ENCODE assay signal across 8 cellular contexts in genomic region chr12:29665107-29665506, GRCh38.
"Had no signal": no experiment of that assay in that cellular context is flagged by ENCODE, and none has a peak within 500 bp of the region (broad histone marks: within the 10 kb centered on the region; RNA-seq: fewer than 3 reads in every experiment).

No MANE protein-coding gene starts in this region.

- H3K4me3 ChIP-seq: GM12878 had no signal

- FAIRE-seq: G401.6, GM12878, GM12891, GM12892, GM18507, GM19239 had no signal

- ATAC-seq: GM12878 had no signal

- DNase-seq: GDM1, GF-D8 had no signal
